In the genomic region with DNA sequence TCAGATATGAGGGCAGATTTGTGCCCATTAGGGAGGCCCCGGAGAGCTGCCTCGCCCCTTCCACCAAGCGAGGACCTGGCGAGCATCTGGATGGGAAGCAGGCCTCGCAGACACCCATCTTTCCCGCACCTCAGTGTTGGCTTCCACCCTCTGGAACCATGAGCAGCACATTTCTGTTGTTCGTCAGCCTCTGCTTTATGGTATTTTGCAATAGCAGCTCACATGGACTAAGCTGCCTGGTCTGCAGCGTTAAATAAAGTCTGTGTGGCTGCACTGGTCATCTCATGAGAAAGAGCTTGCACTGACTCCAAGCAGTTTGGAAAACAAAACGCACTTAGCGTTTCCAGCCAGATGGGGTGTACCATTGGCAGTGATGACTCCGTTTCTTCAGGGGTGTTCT, we compare ENCODE assay signal across 2 cellular contexts.
TF ChIP-seq lines count a peak whose summit lies in the region.

No MANE protein-coding gene starts in this region.

TF ChIP-seq in liver, 16 proteins besides CTCF, POLR2A, EP300 and RAD21 (continued from another document):
- TF ChIP-seq EGR1 (IDR thresholded peaks at IDR 0.05; ENCODE audit: low read depth in 2 of 2), result no peak
- TF ChIP-seq, protein P1, sequence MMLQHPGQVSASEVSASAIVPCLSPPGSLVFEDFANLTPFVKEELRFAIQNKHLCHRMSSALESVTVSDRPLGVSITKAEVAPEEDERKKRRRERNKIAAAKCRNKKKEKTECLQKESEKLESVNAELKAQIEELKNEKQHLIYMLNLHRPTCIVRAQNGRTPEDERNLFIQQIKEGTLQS (IDR thresholded peaks at IDR 0.05), result no peak
- no peak for TF ChIP-seq TAF1 (conservative IDR thresholded peaks at IDR 0.05)
- TF ChIP-seq, protein P2, sequence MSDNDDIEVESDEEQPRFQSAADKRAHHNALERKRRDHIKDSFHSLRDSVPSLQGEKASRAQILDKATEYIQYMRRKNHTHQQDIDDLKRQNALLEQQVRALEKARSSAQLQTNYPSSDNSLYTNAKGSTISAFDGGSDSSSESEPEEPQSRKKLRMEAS (IDR thresholded peaks at IDR 0.05), result no peak
- no peak for TF ChIP-seq YY1 (IDR thresholded peaks at IDR 0.05)
- no peak for TF ChIP-seq HNF4A (conservative IDR thresholded peaks at IDR 0.05)
- no peak for TF ChIP-seq SP1 (IDR thresholded peaks at IDR 0.05)
- TF ChIP-seq FOXA1 (IDR thresholded peaks at IDR 0.05), result no peak
- TF ChIP-seq GABPA (IDR thresholded peaks at IDR 0.05 in 1 of 2, conservative IDR thresholded peaks at IDR 0.05 in 1 of 2), result no peak
- no peak for TF ChIP-seq FOXA2 (IDR thresholded peaks at IDR 0.05)
- no peak for TF ChIP-seq HNF4G (IDR thresholded peaks at IDR 0.05)
- TF ChIP-seq NR2F2 (IDR thresholded peaks at IDR 0.05), result no peak
- TF ChIP-seq, protein P3, sequence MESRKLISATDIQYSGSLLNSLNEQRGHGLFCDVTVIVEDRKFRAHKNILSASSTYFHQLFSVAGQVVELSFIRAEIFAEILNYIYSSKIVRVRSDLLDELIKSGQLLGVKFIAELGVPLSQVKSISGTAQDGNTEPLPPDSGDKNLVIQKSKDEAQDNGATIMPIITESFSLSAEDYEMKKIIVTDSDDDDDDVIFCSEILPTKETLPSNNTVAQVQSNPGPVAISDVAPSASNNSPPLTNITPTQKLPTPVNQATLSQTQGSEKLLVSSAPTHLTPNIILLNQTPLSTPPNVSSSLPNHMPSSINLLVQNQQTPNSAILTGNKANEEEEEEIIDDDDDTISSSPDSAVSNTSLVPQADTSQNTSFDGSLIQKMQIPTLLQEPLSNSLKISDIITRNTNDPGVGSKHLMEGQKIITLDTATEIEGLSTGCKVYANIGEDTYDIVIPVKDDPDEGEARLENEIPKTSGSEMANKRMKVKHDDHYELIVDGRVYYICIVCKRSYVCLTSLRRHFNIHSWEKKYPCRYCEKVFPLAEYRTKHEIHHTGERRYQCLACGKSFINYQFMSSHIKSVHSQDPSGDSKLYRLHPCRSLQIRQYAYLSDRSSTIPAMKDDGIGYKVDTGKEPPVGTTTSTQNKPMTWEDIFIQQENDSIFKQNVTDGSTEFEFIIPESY (IDR thresholded peaks at IDR 0.05), result no peak
- no peak for TF ChIP-seq RXRA (IDR thresholded peaks at IDR 0.05)
- TF ChIP-seq, protein P4, sequence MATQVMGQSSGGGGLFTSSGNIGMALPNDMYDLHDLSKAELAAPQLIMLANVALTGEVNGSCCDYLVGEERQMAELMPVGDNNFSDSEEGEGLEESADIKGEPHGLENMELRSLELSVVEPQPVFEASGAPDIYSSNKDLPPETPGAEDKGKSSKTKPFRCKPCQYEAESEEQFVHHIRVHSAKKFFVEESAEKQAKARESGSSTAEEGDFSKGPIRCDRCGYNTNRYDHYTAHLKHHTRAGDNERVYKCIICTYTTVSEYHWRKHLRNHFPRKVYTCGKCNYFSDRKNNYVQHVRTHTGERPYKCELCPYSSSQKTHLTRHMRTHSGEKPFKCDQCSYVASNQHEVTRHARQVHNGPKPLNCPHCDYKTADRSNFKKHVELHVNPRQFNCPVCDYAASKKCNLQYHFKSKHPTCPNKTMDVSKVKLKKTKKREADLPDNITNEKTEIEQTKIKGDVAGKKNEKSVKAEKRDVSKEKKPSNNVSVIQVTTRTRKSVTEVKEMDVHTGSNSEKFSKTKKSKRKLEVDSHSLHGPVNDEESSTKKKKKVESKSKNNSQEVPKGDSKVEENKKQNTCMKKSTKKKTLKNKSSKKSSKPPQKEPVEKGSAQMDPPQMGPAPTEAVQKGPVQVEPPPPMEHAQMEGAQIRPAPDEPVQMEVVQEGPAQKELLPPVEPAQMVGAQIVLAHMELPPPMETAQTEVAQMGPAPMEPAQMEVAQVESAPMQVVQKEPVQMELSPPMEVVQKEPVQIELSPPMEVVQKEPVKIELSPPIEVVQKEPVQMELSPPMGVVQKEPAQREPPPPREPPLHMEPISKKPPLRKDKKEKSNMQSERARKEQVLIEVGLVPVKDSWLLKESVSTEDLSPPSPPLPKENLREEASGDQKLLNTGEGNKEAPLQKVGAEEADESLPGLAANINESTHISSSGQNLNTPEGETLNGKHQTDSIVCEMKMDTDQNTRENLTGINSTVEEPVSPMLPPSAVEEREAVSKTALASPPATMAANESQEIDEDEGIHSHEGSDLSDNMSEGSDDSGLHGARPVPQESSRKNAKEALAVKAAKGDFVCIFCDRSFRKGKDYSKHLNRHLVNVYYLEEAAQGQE (IDR thresholded peaks at IDR 0.05), result no peak

TF ChIP-seq in HepG2, 621 proteins besides CTCF, POLR2A, EP300 and RAD21 (continued from another document):
- TF ChIP-seq, protein P5, sequence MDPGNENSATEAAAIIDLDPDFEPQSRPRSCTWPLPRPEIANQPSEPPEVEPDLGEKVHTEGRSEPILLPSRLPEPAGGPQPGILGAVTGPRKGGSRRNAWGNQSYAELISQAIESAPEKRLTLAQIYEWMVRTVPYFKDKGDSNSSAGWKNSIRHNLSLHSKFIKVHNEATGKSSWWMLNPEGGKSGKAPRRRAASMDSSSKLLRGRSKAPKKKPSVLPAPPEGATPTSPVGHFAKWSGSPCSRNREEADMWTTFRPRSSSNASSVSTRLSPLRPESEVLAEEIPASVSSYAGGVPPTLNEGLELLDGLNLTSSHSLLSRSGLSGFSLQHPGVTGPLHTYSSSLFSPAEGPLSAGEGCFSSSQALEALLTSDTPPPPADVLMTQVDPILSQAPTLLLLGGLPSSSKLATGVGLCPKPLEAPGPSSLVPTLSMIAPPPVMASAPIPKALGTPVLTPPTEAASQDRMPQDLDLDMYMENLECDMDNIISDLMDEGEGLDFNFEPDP (CRISPR knock-in tag; conservative IDR thresholded peaks at IDR 0.05), result no peak
- no peak for TF ChIP-seq MBNL3 (CRISPR knock-in tag; conservative IDR thresholded peaks at IDR 0.05)
- TF ChIP-seq SAP130 (CRISPR knock-in tag; IDR thresholded peaks at IDR 0.05; ENCODE audit: low read depth), result no peak
- TF ChIP-seq MED13 (CRISPR knock-in tag; IDR thresholded peaks at IDR 0.05), result no peak
- TF ChIP-seq, protein P6, sequence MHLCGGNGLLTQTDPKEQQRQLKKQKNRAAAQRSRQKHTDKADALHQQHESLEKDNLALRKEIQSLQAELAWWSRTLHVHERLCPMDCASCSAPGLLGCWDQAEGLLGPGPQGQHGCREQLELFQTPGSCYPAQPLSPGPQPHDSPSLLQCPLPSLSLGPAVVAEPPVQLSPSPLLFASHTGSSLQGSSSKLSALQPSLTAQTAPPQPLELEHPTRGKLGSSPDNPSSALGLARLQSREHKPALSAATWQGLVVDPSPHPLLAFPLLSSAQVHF (CRISPR knock-in tag; IDR thresholded peaks at IDR 0.05), result no peak
- no peak for TF ChIP-seq SP5 (CRISPR knock-in tag; IDR thresholded peaks at IDR 0.05; ENCODE audit: borderline replicate concordance, low read depth)
- TF ChIP-seq ZNF12 (CRISPR knock-in tag; IDR thresholded peaks at IDR 0.05), result no peak
- no peak for TF ChIP-seq ZNF709 (CRISPR knock-in tag; IDR thresholded peaks at IDR 0.05)
- TF ChIP-seq, protein P7, sequence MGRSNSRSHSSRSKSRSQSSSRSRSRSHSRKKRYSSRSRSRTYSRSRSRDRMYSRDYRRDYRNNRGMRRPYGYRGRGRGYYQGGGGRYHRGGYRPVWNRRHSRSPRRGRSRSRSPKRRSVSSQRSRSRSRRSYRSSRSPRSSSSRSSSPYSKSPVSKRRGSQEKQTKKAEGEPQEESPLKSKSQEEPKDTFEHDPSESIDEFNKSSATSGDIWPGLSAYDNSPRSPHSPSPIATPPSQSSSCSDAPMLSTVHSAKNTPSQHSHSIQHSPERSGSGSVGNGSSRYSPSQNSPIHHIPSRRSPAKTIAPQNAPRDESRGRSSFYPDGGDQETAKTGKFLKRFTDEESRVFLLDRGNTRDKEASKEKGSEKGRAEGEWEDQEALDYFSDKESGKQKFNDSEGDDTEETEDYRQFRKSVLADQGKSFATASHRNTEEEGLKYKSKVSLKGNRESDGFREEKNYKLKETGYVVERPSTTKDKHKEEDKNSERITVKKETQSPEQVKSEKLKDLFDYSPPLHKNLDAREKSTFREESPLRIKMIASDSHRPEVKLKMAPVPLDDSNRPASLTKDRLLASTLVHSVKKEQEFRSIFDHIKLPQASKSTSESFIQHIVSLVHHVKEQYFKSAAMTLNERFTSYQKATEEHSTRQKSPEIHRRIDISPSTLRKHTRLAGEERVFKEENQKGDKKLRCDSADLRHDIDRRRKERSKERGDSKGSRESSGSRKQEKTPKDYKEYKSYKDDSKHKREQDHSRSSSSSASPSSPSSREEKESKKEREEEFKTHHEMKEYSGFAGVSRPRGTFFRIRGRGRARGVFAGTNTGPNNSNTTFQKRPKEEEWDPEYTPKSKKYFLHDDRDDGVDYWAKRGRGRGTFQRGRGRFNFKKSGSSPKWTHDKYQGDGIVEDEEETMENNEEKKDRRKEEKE (IDR thresholded peaks at IDR 0.05), result no peak
